Comparison of ENCODE assay signal across 2 cellular contexts in genomic region chr9:136572596-136573313, GRCh38.
TF ChIP-seq lines count a peak whose summit lies in the region.

No MANE protein-coding gene starts in this region.

TF ChIP-seq in GM23338, 12 proteins besides CTCF, POLR2A, EP300 and RAD21:
- TF ChIP-seq ZNF114 (CRISPR knock-in tag; IDR thresholded peaks at IDR 0.05) (no peak), POLR2AphosphoS5 (IDR thresholded peaks at IDR 0.05; ENCODE audit: low read depth) (peak; percentile 13; the same call in 1 of the 2 replicates), ZNF331 (CRISPR knock-in tag; IDR thresholded peaks at IDR 0.05; ENCODE audit: low read depth) (no peak), EZH2 (IDR thresholded peaks at IDR 0.05; ENCODE audit: low read depth, unreplicated experiment) (no peak), EZH2phosphoT487 (IDR thresholded peaks at IDR 0.05; ENCODE audit: unreplicated experiment) (no peak), NANOG (IDR thresholded peaks at IDR 0.05; ENCODE audit: borderline replicate concordance) (no peak), JUNB (IDR thresholded peaks at IDR 0.05; ENCODE audit: unreplicated experiment) (peak; percentile 71), ZNF462 (CRISPR knock-in tag; IDR thresholded peaks at IDR 0.05) (no peak)

TF ChIP-seq in K562, 482 proteins besides CTCF, POLR2A, EP300 and RAD21:
- peak; percentile 51; the same call in 1 of the 2 replicates for TF ChIP-seq L3MBTL2 (IDR thresholded peaks at IDR 0.05)
- TF ChIP-seq ZFP30 (CRISPR knock-in tag; IDR thresholded peaks at IDR 0.05; ENCODE audit: borderline replicate concordance), result no peak
- TF ChIP-seq MAX (CRISPR knock-in tag; IDR thresholded peaks at IDR 0.05), result 0 out of 2 replicates have a peak, but pooled peaks have one; percentile 31
TF ChIP-seq in K562: peak in this region for 2.
